ENCODE assay signal across 1 cellular context in genomic region chr15:56805466-56806146, GRCh38.
A peak's percentile ranks its signal among the peaks of the same experiment; 100 is the strongest.
TF ChIP-seq lines count a peak whose summit lies in the region.

No MANE protein-coding gene starts in this region.

TF ChIP-seq in K562, 482 proteins besides CTCF, POLR2A, EP300 and RAD21 (continued from another document):
- TF ChIP-seq ELF4 (CRISPR knock-in tag; IDR thresholded peaks at IDR 0.05) (no peak), CGGBP1 (CRISPR knock-in tag; IDR thresholded peaks at IDR 0.05) (no peak), NBN (IDR thresholded peaks at IDR 0.05; ENCODE audit: low read depth) (no peak), ATF3 (IDR thresholded peaks at IDR 0.05) (peak; percentile 85), ATF3 (CRISPR knock-in tag; conservative IDR thresholded peaks at IDR 0.05) (no peak), NFE2 (IDR thresholded peaks at IDR 0.05; ENCODE audit: low read depth) (no peak), FOXK1 (CRISPR knock-in tag; IDR thresholded peaks at IDR 0.05; ENCODE audit: borderline replicate concordance) (no peak), CHD1 (IDR thresholded peaks at IDR 0.05; ENCODE audit: low read length) (no peak), JUN (IDR thresholded peaks at IDR 0.05; ENCODE audit: borderline replicate concordance, low read depth, low read length) (0 out of 2 replicates have a peak, but pooled peaks have one; percentile 9), JUN (CRISPR knock-in tag; IDR thresholded peaks at IDR 0.05; ENCODE audit: borderline replicate concordance) (no peak), ZNF75A (CRISPR knock-in tag; IDR thresholded peaks at IDR 0.05) (no peak), DPF2 (IDR thresholded peaks at IDR 0.05) (peak; percentile 22; the same call in 1 of the 2 replicates), KAT2B (IDR thresholded peaks at IDR 0.05; ENCODE audit: low read depth, low read length) (no peak), SMARCE1 (IDR thresholded peaks at IDR 0.05) (0 out of 2 replicates have a peak, but pooled peaks have one; percentile 34), HSF4 (CRISPR knock-in tag; IDR thresholded peaks at IDR 0.05; ENCODE audit: borderline replicate concordance) (no peak), SIN3B (IDR thresholded peaks at IDR 0.05; ENCODE audit: low read depth) (no peak), ZNF395 (CRISPR knock-in tag; IDR thresholded peaks at IDR 0.05) (no peak), MAFK (IDR thresholded peaks at IDR 0.05; ENCODE audit: low read length) (no peak), ATF7 (IDR thresholded peaks at IDR 0.05) (no peak; the same call in 1 of the 2 replicates), C11orf30 (IDR thresholded peaks at IDR 0.05; ENCODE audit: low read depth) (no peak), JUND (IDR thresholded peaks at IDR 0.05; ENCODE audit: borderline replicate concordance, low read depth, low read length) (peak; percentile 72), JUND (tag; IDR thresholded peaks at IDR 0.05; ENCODE audit: borderline replicate concordance, low read depth, low read length) (peak; percentile 72), SMARCA4 (IDR thresholded peaks at IDR 0.05) (0 out of 2 replicates have a peak, but pooled peaks have one; percentile 32), MTF1 (CRISPR knock-in tag; IDR thresholded peaks at IDR 0.05; ENCODE audit: borderline replicate concordance) (no peak), BRD4 (IDR thresholded peaks at IDR 0.05) (no peak), HIVEP1 (CRISPR knock-in tag; IDR thresholded peaks at IDR 0.05) (no peak), SMAD3 (CRISPR knock-in tag; conservative IDR thresholded peaks at IDR 0.05) (no peak)
